22 cellular contexts compared by ENCODE assay signal in genomic region chr11:117529767-117530166, GRCh38.
DNase-seq lines count a peak whose midpoint lies in the region; ATAC-seq and TF ChIP-seq lines count a peak whose summit lies in the region.
"Had no signal": no experiment of that assay in that cellular context is flagged by ENCODE, and none has a peak within 500 bp of the region (broad histone marks: within the 10 kb centered on the region; RNA-seq: fewer than 3 reads in every experiment).

No MANE protein-coding gene starts in this region.

- H3K4me3 ChIP-seq in mucosa of descending colon = no peak overlapping the region
- H3K4me3 ChIP-seq: smooth muscle cell, suprapubic skin, vagina had no signal

- H3K9me3 Mint-ChIP-seq in activated naive CD8-positive, alpha-beta T cell (ENCODE audit: low read depth) = no peaks in the 10 kb centered on the region
- no peaks in the 10 kb centered on the region for H3K9me3 Mint-ChIP-seq in activated naive CD8-positive, alpha-beta T cell treated with anti-CD3 and anti-CD28 coated beads, Interleukin-2, amount 50 U/mL, for 24 hours
- H3K9me3 Mint-ChIP-seq in activated naive CD8-positive, alpha-beta T cell treated with anti-CD3 and anti-CD28 coated beads for 36 hours = no peaks in the 10 kb centered on the region
- H3K9me3 Mint-ChIP-seq in naive thymus-derived CD8-positive, alpha-beta T cell = no peaks in the 10 kb centered on the region
- H3K9me3 Mint-ChIP-seq: activated B cell treated with CpG ODN at 0.5 μM for 24 hours; activated naive CD4-positive, alpha-beta T cell treated with anti-CD3 and anti-CD28 coated beads, Interleukin-2, amount 50 U/mL, for 72 hours; activated T-helper 17 cell treated with anti-CD3 and anti-CD28 coated beads, Interleukin-2, amount 50 U/mL, for 72 hours; memory B cell had no signal

- H3K27ac Mint-ChIP-seq in activated naive CD8-positive, alpha-beta T cell = no peak overlapping the region
- no peak overlapping the region for H3K27ac Mint-ChIP-seq in activated naive CD8-positive, alpha-beta T cell treated with anti-CD3 and anti-CD28 coated beads, Interleukin-2, amount 50 U/mL, for 24 hours
- H3K27ac Mint-ChIP-seq in activated naive CD8-positive, alpha-beta T cell treated with anti-CD3 and anti-CD28 coated beads for 36 hours = no peak overlapping the region
- no peak overlapping the region for H3K27ac Mint-ChIP-seq in naive thymus-derived CD8-positive, alpha-beta T cell
- H3K27ac Mint-ChIP-seq: activated B cell treated with CpG ODN at 0.5 μM for 24 hours; activated naive CD4-positive, alpha-beta T cell treated with anti-CD3 and anti-CD28 coated beads, Interleukin-2, amount 50 U/mL, for 72 hours; activated T-helper 17 cell treated with anti-CD3 and anti-CD28 coated beads, Interleukin-2, amount 50 U/mL, for 72 hours; memory B cell had no signal

- peak overlapping the region; percentile 53 for H3K4me3 Mint-ChIP-seq in activated naive CD8-positive, alpha-beta T cell
- H3K4me3 Mint-ChIP-seq in activated naive CD8-positive, alpha-beta T cell treated with anti-CD3 and anti-CD28 coated beads, Interleukin-2, amount 50 U/mL, for 24 hours = no peak overlapping the region
- H3K4me3 Mint-ChIP-seq in activated naive CD8-positive, alpha-beta T cell treated with anti-CD3 and anti-CD28 coated beads for 36 hours = peak overlapping the region; percentile 52
- peak overlapping the region in 7 of 10 donors; percentile 39 to 68 (median 49) for H3K4me3 Mint-ChIP-seq in naive thymus-derived CD8-positive, alpha-beta T cell
- H3K4me3 Mint-ChIP-seq: activated B cell treated with CpG ODN at 0.5 μM for 24 hours; activated T-helper 17 cell treated with anti-CD3 and anti-CD28 coated beads, Interleukin-2, amount 50 U/mL, for 72 hours; memory B cell had no signal

- H3K27me3 Mint-ChIP-seq in activated naive CD8-positive, alpha-beta T cell = no peaks in the 10 kb centered on the region
- peaks cover 5% of the 10 kb centered on the region for H3K27me3 Mint-ChIP-seq in activated naive CD8-positive, alpha-beta T cell treated with anti-CD3 and anti-CD28 coated beads, Interleukin-2, amount 50 U/mL, for 24 hours
- H3K27me3 Mint-ChIP-seq in activated naive CD8-positive, alpha-beta T cell treated with anti-CD3 and anti-CD28 coated beads for 36 hours = no peaks in the 10 kb centered on the region
- peaks cover 0 to 10% (median 4%) of the 10 kb centered on the region in 5 donors for H3K27me3 Mint-ChIP-seq in naive thymus-derived CD8-positive, alpha-beta T cell

- DNase-seq in activated naive CD8-positive, alpha-beta T cell treated with anti-CD3 and anti-CD28 coated beads, Interleukin-2, amount 50 U/mL, for 24 hours = no peak
- no peak for DNase-seq in activated naive CD8-positive, alpha-beta T cell treated with anti-CD3 and anti-CD28 coated beads for 36 hours
- no peak for DNase-seq in naive thymus-derived CD8-positive, alpha-beta T cell
- no peak for DNase-seq in mucosa of descending colon
- DNase-seq in 8988T = no peak
- DNase-seq in SW480 (ENCODE audit: low spot score) = no peak
- DNase-seq in superior temporal gyrus (ENCODE audit: extremely low spot score) = no peak
- DNase-seq: activated B cell treated with CpG ODN at 0.5 μM for 24 hours; activated CD4-positive, alpha-beta T cell treated with anti-CD3 and anti-CD28 coated beads, Interleukin-2, amount 50 U/mL, for 1 hour; COR-L47; NCI-H1694 treated with DMSO at 0.1 percent for 48 hours; NCI-H748 treated with DMSO at 0.1 percent for 48 hours; SW 1271; T1000 had no signal

- POLR2A ChIA-PET in naive thymus-derived CD8-positive, alpha-beta T cell (lab: Charles Lee) = no interaction called here

- no peaks in the 10 kb centered on the region for H3K36me3 ChIP-seq in mucosa of descending colon (ENCODE audit: low read depth)
- H3K36me3 ChIP-seq: suprapubic skin, vagina had no signal

- ATAC-seq in activated naive CD8-positive, alpha-beta T cell treated with anti-CD3 and anti-CD28 coated beads, Interleukin-2, amount 50 U/mL, for 24 hours = no peak
- no peak for ATAC-seq in naive thymus-derived CD8-positive, alpha-beta T cell
- ATAC-seq in mucosa of descending colon = no peak
- ATAC-seq: activated naive CD4-positive, alpha-beta T cell treated with anti-CD3 and anti-CD28 coated beads, Interleukin-2, amount 50 U/mL, for 72 hours; activated T-helper 17 cell treated with anti-CD3 and anti-CD28 coated beads, Interleukin-2, amount 50 U/mL, for 72 hours; left lobe of liver had no signal

- intact Hi-C loops in mucosa of descending colon (cut with DNase I, micrococcal nuclease) = no loop called here

- H3K4me1 ChIP-seq in mucosa of descending colon (ENCODE audit: low read depth) = no peaks in the 10 kb centered on the region
- H3K4me1 ChIP-seq: vagina had no signal

- no peaks in the 10 kb centered on the region for H3K9me3 ChIP-seq in mucosa of descending colon
- H3K9me3 ChIP-seq: suprapubic skin, vagina had no signal

- no peaks in the 10 kb centered on the region for H3K36me3 Mint-ChIP-seq in activated naive CD8-positive, alpha-beta T cell
- H3K36me3 Mint-ChIP-seq in activated naive CD8-positive, alpha-beta T cell treated with anti-CD3 and anti-CD28 coated beads, Interleukin-2, amount 50 U/mL, for 24 hours (ENCODE audit: low read depth) = no peaks in the 10 kb centered on the region
- H3K36me3 Mint-ChIP-seq in activated naive CD8-positive, alpha-beta T cell treated with anti-CD3 and anti-CD28 coated beads for 36 hours = no peaks in the 10 kb centered on the region
- H3K36me3 Mint-ChIP-seq in naive thymus-derived CD8-positive, alpha-beta T cell = no peaks in the 10 kb centered on the region
- H3K36me3 Mint-ChIP-seq: activated naive CD4-positive, alpha-beta T cell treated with anti-CD3 and anti-CD28 coated beads, Interleukin-2, amount 50 U/mL, for 72 hours; memory B cell had no signal

- TF ChIP-seq CTCF in mucosa of descending colon (IDR thresholded peaks at IDR 0.05) = no peak

- peaks cover 3% of the 10 kb centered on the region for H3K4me1 Mint-ChIP-seq in activated naive CD8-positive, alpha-beta T cell (ENCODE audit: low read depth)
- H3K4me1 Mint-ChIP-seq in activated naive CD8-positive, alpha-beta T cell treated with anti-CD3 and anti-CD28 coated beads, Interleukin-2, amount 50 U/mL, for 24 hours = no peaks in the 10 kb centered on the region
- H3K4me1 Mint-ChIP-seq in activated naive CD8-positive, alpha-beta T cell treated with anti-CD3 and anti-CD28 coated beads for 36 hours = no peaks in the 10 kb centered on the region
- peaks cover 0 to 7% (median 4%) of the 10 kb centered on the region in 4 donors for H3K4me1 Mint-ChIP-seq in naive thymus-derived CD8-positive, alpha-beta T cell
- H3K4me1 Mint-ChIP-seq: activated B cell treated with CpG ODN at 0.5 μM for 24 hours; activated T-helper 17 cell treated with anti-CD3 and anti-CD28 coated beads, Interleukin-2, amount 50 U/mL, for 72 hours; memory B cell had no signal
